13 cellular contexts compared by ENCODE assay signal in the genomic region with DNA sequence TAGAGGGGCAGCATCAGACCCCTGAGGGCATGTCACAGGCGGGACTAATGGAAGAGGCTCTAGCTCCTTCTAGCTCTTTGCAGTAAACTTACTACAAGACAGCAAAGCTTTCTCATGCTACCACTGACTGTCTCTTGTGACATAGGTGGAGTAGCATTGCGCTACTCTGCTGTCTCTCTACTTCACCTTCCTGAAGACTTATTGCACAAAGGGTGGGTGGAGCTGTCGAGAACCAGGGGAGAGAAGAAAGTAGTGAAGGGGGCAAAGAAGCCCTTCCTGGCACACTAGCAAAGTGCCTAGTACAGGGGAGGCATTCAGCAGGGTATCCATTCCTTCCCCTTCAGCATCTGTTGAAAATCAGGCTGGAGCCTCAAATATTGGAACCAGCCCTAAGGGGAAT. TPM values are rescaled to one million over a fixed set of nuclear protein-coding genes. Genes with fewer than 3 reads are reported as not detected.
A peak's percentile ranks its signal among the peaks of the same experiment; 100 is the strongest.
DNase-seq lines count a peak whose midpoint lies in the region; ATAC-seq and TF ChIP-seq lines count a peak whose summit lies in the region.
"Had no signal": no experiment of that assay in that cellular context is flagged by ENCODE, and none has a peak within 500 bp of the region (broad histone marks: within the 10 kb centered on the region; RNA-seq: fewer than 3 reads in every experiment).

No MANE protein-coding gene starts in this region.

- intact Hi-C loops in activated B cell treated with CpG ODN at 0.5 μM for 24 hours (cut with micrococcal nuclease), result no loop called here
- intact Hi-C loops in naive thymus-derived CD4-positive, alpha-beta T cell (cut with micrococcal nuclease), result no loop called here

- H4K20me1 ChIP-seq in BLaER1, result no peaks in the 10 kb centered on the region
- no peaks in the 10 kb centered on the region for H4K20me1 ChIP-seq in Karpas-422 (ENCODE audit: insufficient read depth, low read depth, low read length)

- H3K9me2 ChIP-seq in Karpas-422 (replicated peaks; ENCODE audit: insufficient read depth, low read length), result no peaks in the 10 kb centered on the region

- H3K9me3 Mint-ChIP-seq in activated B cell treated with CpG ODN at 0.5 μM for 24 hours (no peaks in the 10 kb centered on the region), HFFc6 (no peaks in the 10 kb centered on the region)
- peaks cover 0 to 5% (median 0%) of the 10 kb centered on the region in 11 donors for H3K9me3 Mint-ChIP-seq in naive thymus-derived CD4-positive, alpha-beta T cell

- H3K36me3 ChIP-seq in BLaER1 (no peaks in the 10 kb centered on the region), Karpas-422 (ENCODE audit: insufficient read depth, low read length) (no peaks in the 10 kb centered on the region), WERI-Rb-1 (no peaks in the 10 kb centered on the region)
- H3K36me3 ChIP-seq in naive thymus-derived CD4-positive, alpha-beta T cell (ENCODE audit: control insufficient read depth in 2 of 3, insufficient read depth in 3 of 3, low read length in 3 of 3), result no peaks in the 10 kb centered on the region
- H3K36me3 ChIP-seq: gastrocnemius medialis had no signal

- CTCF ChIA-PET in activated B cell treated with CpG ODN at 0.5 μM for 24 hours (lab: Charles Lee), result no interaction called here
- CTCF ChIA-PET in naive thymus-derived CD4-positive, alpha-beta T cell (lab: Charles Lee), result no interaction called here

- H2AFZ ChIP-seq in Karpas-422 (ENCODE audit: low read length), result no peak overlapping the region

- no peaks in the 10 kb centered on the region for H3K79me2 ChIP-seq in Karpas-422 (ENCODE audit: low read length)

- H3K27me3 ChIP-seq in BLaER1 (no peaks in the 10 kb centered on the region), Karpas-422 (ENCODE audit: low read length) (no peaks in the 10 kb centered on the region), WERI-Rb-1 (ENCODE audit: insufficient read depth, low read depth, severe bottlenecking) (no peaks in the 10 kb centered on the region)
- H3K27me3 ChIP-seq in naive thymus-derived CD4-positive, alpha-beta T cell (ENCODE audit: control insufficient read depth in 2 of 2, insufficient read depth in 2 of 2, low read length in 2 of 2), result no peaks in the 10 kb centered on the region
- H3K27me3 ChIP-seq: gastrocnemius medialis had no signal

- POLR2A ChIA-PET in activated B cell treated with CpG ODN at 0.5 μM for 24 hours (lab: Charles Lee), result interaction anchor here (0.7 to 10.1 kb wide), 3 partner anchors 19 to 70 kb away, joined by 3 to 256 read pairs (median 53); a partner anchor contains a TSS
- POLR2A ChIA-PET in naive thymus-derived CD4-positive, alpha-beta T cell (lab: Charles Lee), result no interaction called here

- H3K27me3 Mint-ChIP-seq in activated B cell treated with CpG ODN at 0.5 μM for 24 hours (no peaks in the 10 kb centered on the region), HFFc6 (ENCODE audit: insufficient read depth) (peaks cover 28% of the 10 kb centered on the region)
- H3K27me3 Mint-ChIP-seq in naive thymus-derived CD4-positive, alpha-beta T cell, result peaks cover 0 to 17% (median 0%) of the 10 kb centered on the region in 5 donors

- H3K36me3 Mint-ChIP-seq in activated B cell treated with CpG ODN at 0.5 μM for 24 hours (ENCODE audit: low read depth), result no peaks in the 10 kb centered on the region
- no peaks in the 10 kb centered on the region for H3K36me3 Mint-ChIP-seq in naive thymus-derived CD4-positive, alpha-beta T cell
- no peaks in the 10 kb centered on the region for H3K36me3 Mint-ChIP-seq in HFFc6 (ENCODE audit: low read depth)

- peak overlapping the region; percentile 93 for H3K4me2 ChIP-seq in BLaER1
- no peak overlapping the region for H3K4me2 ChIP-seq in Karpas-422 (ENCODE audit: low read depth, low read length, poor library complexity, severe bottlenecking)

- no peaks in the 10 kb centered on the region for H3K9me3 ChIP-seq in BLaER1
- no peaks in the 10 kb centered on the region for H3K9me3 ChIP-seq in Karpas-422 (ENCODE audit: low read length)
- no peaks in the 10 kb centered on the region for H3K9me3 ChIP-seq in naive thymus-derived CD4-positive, alpha-beta T cell (ENCODE audit: control insufficient read depth in 2 of 3, low read length in 3 of 3)
- H3K9me3 ChIP-seq in WERI-Rb-1 (ENCODE audit: severe bottlenecking), result no peaks in the 10 kb centered on the region
- H3K9me3 ChIP-seq: gastrocnemius medialis had no signal

- H3K9ac ChIP-seq in BLaER1 (no peak overlapping the region), Karpas-422 (ENCODE audit: low read length) (no peak overlapping the region)

- H3K4me1 Mint-ChIP-seq in activated B cell treated with CpG ODN at 0.5 μM for 24 hours, result peaks cover 60% of the 10 kb centered on the region
- H3K4me1 Mint-ChIP-seq in naive thymus-derived CD4-positive, alpha-beta T cell, result peaks cover 9 to 41% (median 13%) of the 10 kb centered on the region in 7 donors
- H3K4me1 Mint-ChIP-seq in HFFc6 (ENCODE audit: low read depth), result peaks cover 29% of the 10 kb centered on the region

- H3K4me3 Mint-ChIP-seq in activated B cell treated with CpG ODN at 0.5 μM for 24 hours (no peak overlapping the region), HFFc6 (no peak overlapping the region)
- H3K4me3 Mint-ChIP-seq in naive thymus-derived CD4-positive, alpha-beta T cell, result no peak overlapping the region

- TF ChIP-seq CTCF in activated B cell treated with CpG ODN at 0.5 μM for 24 hours (IDR thresholded peaks at IDR 0.05), result no peak
- no peak for TF ChIP-seq CTCF in WERI-Rb-1 (IDR thresholded peaks at IDR 0.05; ENCODE audit: low read depth, low read length)
- no peak for TF ChIP-seq CTCF in HFFc6 (IDR thresholded peaks at IDR 0.05)

- H3K27ac Mint-ChIP-seq in activated B cell treated with CpG ODN at 0.5 μM for 24 hours (peak overlapping the region; percentile 61), HFFc6 (no peak overlapping the region)
- H3K27ac Mint-ChIP-seq in naive thymus-derived CD4-positive, alpha-beta T cell, result peak overlapping the region in 1 of 9 donors; percentile 22

- H3K27ac ChIP-seq in BLaER1, result peak overlapping the region; percentile 99
- no peak overlapping the region for H3K27ac ChIP-seq in Karpas-422 (ENCODE audit: low read length)
- H3K27ac ChIP-seq in naive thymus-derived CD4-positive, alpha-beta T cell (ENCODE audit: low read depth, low read length), result no peak overlapping the region
- no peak overlapping the region for H3K27ac ChIP-seq in WERI-Rb-1

- H3K4me1 ChIP-seq in BLaER1, result peaks cover 88% of the 10 kb centered on the region
- H3K4me1 ChIP-seq in Karpas-422 (ENCODE audit: low read length), result peaks cover 87% of the 10 kb centered on the region
- peaks cover 9 to 27% of the 10 kb centered on the region in 2 donors for H3K4me1 ChIP-seq in naive thymus-derived CD4-positive, alpha-beta T cell (ENCODE audit: control insufficient read depth in 2 of 2, insufficient read depth in 2 of 2, low read length in 2 of 2)

- H3K4me3 ChIP-seq in BLaER1 (no peak overlapping the region), Karpas-422 (ENCODE audit: low read length) (no peak overlapping the region), WERI-Rb-1 (ENCODE audit: low read depth, low read length) (no peak overlapping the region)
- no peak overlapping the region for H3K4me3 ChIP-seq in naive thymus-derived CD4-positive, alpha-beta T cell (ENCODE audit: low read length)
- H3K4me3 ChIP-seq: gastrocnemius medialis had no signal

- ATAC-seq in activated B cell treated with CpG ODN at 0.5 μM for 24 hours (ENCODE audit: low read depth) (no peak), GM21528 (IDR thresholded peaks at IDR 0.05; ENCODE audit: low FRiP score, unreplicated experiment) (no peak)
- ATAC-seq in naive thymus-derived CD4-positive, alpha-beta T cell, result peak; percentile 13

- DNase-seq in Karpas-422 (peak; percentile 27), activated B cell treated with CpG ODN at 0.5 μM for 24 hours (no peak), WERI-Rb-1 (no peak), HFFc6 (no peak), occipital lobe (lab: John Stamatoyannopoulos, UW) (no peak)
- no peak for DNase-seq in naive thymus-derived CD4-positive, alpha-beta T cell
- DNase-seq: activated gamma-delta T cell, gastrocnemius medialis, MM.1S, NCI-H526 treated with DMSO at 0.1 percent for 48 hours, SW 1271 had no signal

RNA-seq across cellular contexts. Expression of a gene that starts 36.1 kb away (rescaled TPM):
- 77.9 and 93.3 TPM in 2 replicates for total RNA-seq in Karpas-422 (2014; rRNA removed; shearing (Covaris generic); ENCODE audit: low replicate concordance)
- 110 and 115 TPM in 2 replicates for total RNA-seq in activated B cell treated with CpG ODN at 0.5 μM for 24 hours
- 10 to 100 TPM in 1 of 5 experiments, 1 to 10 TPM in 4; 1.9 to 32.8 (median 2.8) TPM for total RNA-seq in naive thymus-derived CD4-positive, alpha-beta T cell
- under 1 TPM; 0.43 to 0.54 TPM for polyA plus RNA-seq in naive thymus-derived CD4-positive, alpha-beta T cell
- 10 to 100 TPM; 66.5 to 81.1 (median 71.4) TPM for total RNA-seq in HFFc6 (2021; fragmentation: NEBNext Ultra II Directional; extraction: Animal tissue kit (Norgen Biotek cat#: 25700))
- 26.2 TPM for total RNA-seq in occipital lobe
